In the genomic region with DNA sequence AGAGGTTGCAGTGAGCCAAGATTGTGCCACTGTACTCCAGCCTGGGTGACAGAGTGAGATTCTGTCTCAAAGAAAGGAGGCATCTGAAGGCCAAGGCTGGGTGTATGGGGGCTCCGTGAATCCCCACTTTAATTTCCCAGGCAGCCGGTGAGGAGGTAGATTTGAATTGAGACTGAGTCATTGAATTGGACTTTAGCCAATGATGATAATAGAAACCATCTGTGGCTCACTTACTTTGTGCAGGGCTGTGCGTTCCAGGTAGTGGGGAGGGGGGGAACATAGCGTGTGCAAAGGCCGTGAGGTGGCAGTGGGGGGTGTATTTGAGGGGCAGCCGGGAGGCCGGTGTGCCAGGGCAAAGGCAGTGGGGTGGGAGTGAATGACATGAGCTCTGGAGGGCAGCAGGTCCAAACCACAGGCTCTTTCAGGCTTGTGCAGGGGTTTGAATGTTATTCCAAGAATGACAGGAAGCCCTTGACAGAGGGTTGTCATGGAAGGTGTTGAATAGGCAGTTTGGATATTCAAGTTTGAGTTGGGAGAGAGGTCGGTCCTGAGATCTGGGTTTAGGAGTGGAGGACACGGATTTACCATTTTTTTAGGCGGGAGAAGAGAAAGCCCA, we compare ENCODE assay signal across 14 cellular contexts. TPM values are rescaled to one million over a fixed set of nuclear protein-coding genes. Genes with fewer than 3 reads are reported as not detected.
DNase-seq lines count a peak whose midpoint lies in the region; ATAC-seq, FAIRE-seq and TF ChIP-seq lines count a peak whose summit lies in the region.
"Had no signal": no experiment of that assay in that cellular context is flagged by ENCODE, and none has a peak within 500 bp of the region (broad histone marks: within the 10 kb centered on the region; RNA-seq: fewer than 3 reads in every experiment).

No MANE protein-coding gene starts in this region.

- H3K4me1 ChIP-seq in SK-N-SH (ENCODE audit: control insufficient read depth in 1 of 2, insufficient read depth in 2 of 2, low read depth in 1 of 2, low read length in 1 of 2) (peaks cover 2 to 4% of the 10 kb centered on the region in 2 experiments; a peak in 1 of 4 replicates), aorta (ENCODE audit: control insufficient read depth in 1 of 2, insufficient read depth in 2 of 2, low read length in 2 of 2) (no peaks in the 10 kb centered on the region)

- H2AFZ ChIP-seq in SK-N-SH (ENCODE audit: low read depth), result no peak overlapping the region

- no peak for TF ChIP-seq CTCF in HFF-Myc (IDR thresholded peaks at IDR 0.05; ENCODE audit: low read depth, low read length, missing control alignments)
- no peak for TF ChIP-seq CTCF in SK-N-SH (IDR thresholded peaks at IDR 0.05)
- no peak for TF ChIP-seq CTCF in fibroblast of villous mesenchyme (IDR thresholded peaks at IDR 0.05; ENCODE audit: insufficient read depth, low read depth, low read length)

- no peak for FAIRE-seq in GM19239 (lab: Jason Lieb, UNC)
- FAIRE-seq: endometrium, islet of Langerhans had no signal

- no peaks in the 10 kb centered on the region for H3K9me2 ChIP-seq in SK-N-SH

- H3K36me3 ChIP-seq in SK-N-SH (replicated peaks in 1 of 2; ENCODE audit: control insufficient read depth in 1 of 2, insufficient read depth in 2 of 2, low read length in 1 of 2) (no peaks in the 10 kb centered on the region), aorta (ENCODE audit: control insufficient read depth in 1 of 2, insufficient read depth in 2 of 2, low read length in 1 of 2) (no peaks in the 10 kb centered on the region)

- no peak for TF ChIP-seq RAD21 in SK-N-SH (IDR thresholded peaks at IDR 0.05; ENCODE audit: low read length)

- WGBS in SK-N-SH (ENCODE audit: low lambda C conversion rate), result 30% methylated on average over 10 of the region's 10 CpGs
- 41 to 49% methylated on average over 10 of the region's 10 CpGs for WGBS in aorta, 2 donors

- CTCF ChIA-PET in SK-N-SH (lab: Yijun Ruan, JAX), result interaction anchor here (1.7 kb wide), 1 partner anchor 60 kb away, joined by 3 read pairs; no protein-coding TSS in a partner anchor

- no peaks in the 10 kb centered on the region for H4K20me1 ChIP-seq in SK-N-SH (ENCODE audit: insufficient read depth)

- no peak overlapping the region for H3K4me3 ChIP-seq in HFF-Myc (replicated peaks; ENCODE audit: low read depth, low read length)
- H3K4me3 ChIP-seq in SK-N-SH (ENCODE audit: low read depth in 2 of 2, low read length in 1 of 2), result no peak overlapping the region
- no peak overlapping the region for H3K4me3 ChIP-seq in fibroblast of villous mesenchyme (ENCODE audit: low read depth, low read length)
- no peak overlapping the region for H3K4me3 ChIP-seq in aorta (ENCODE audit: low read length in 2 of 2)

- H3K9me3 ChIP-seq in SK-N-SH (no peaks in the 10 kb centered on the region), aorta (ENCODE audit: control insufficient read depth, low read length) (no peaks in the 10 kb centered on the region)

- POLR2A ChIA-PET in SK-N-SH (lab: Yijun Ruan, JAX), result interaction anchor here (0.6 kb wide), 1 partner anchor 729 kb away, joined by 3 read pairs; no protein-coding TSS in a partner anchor

- H3K27me3 ChIP-seq in SK-N-SH (ENCODE audit: insufficient read depth), result no peaks in the 10 kb centered on the region
- H3K27me3 ChIP-seq in aorta (ENCODE audit: control insufficient read depth in 1 of 2, insufficient read depth in 2 of 2, low read length in 1 of 2), result no peaks in the 10 kb centered on the region

- no peaks in the 10 kb centered on the region for H3F3A ChIP-seq in SK-N-SH (replicated peaks; ENCODE audit: insufficient read depth)

- H3K79me2 ChIP-seq in SK-N-SH (ENCODE audit: insufficient read depth), result no peaks in the 10 kb centered on the region

- no peak for ATAC-seq in HG03460 (IDR thresholded peaks at IDR 0.05; ENCODE audit: unreplicated experiment)
- no peak for ATAC-seq in HG03378 (IDR thresholded peaks at IDR 0.05; ENCODE audit: unreplicated experiment)
- no peak for ATAC-seq in aorta (ENCODE audit: low FRiP score)
- ATAC-seq: Right ventricle myocardium inferior had no signal

- DNase-seq in A172 (ENCODE audit: low spot score) (peak; percentile 46), HFF-Myc (ENCODE audit: extremely low read depth, low read depth) (peak; percentile 49), SK-N-SH (peak; percentile 82), fibroblast of villous mesenchyme (ENCODE audit: low read depth) (peak; percentile 44), GM19239 (ENCODE audit: insufficient read length, low spot score) (no peak), aorta (no peak)
- DNase-seq: activated CD4-positive, alpha-beta T cell treated with anti-CD3 and anti-CD28 coated beads for 4 hours; activated naive CD4-positive, alpha-beta T cell treated with anti-CD3 and anti-CD28 coated beads, Interleukin-2, amount 10 ng/mL, durations not matched to agents 7 days and 5 days; MV-4-11 had no signal

- H3K27ac ChIP-seq in SK-N-SH (ENCODE audit: low read depth in 2 of 2, low read length in 1 of 2), result no peak overlapping the region
- H3K27ac ChIP-seq in aorta (ENCODE audit: low read depth in 1 of 2, low read length in 2 of 2), result no peak overlapping the region

- intact Hi-C loops in aorta (cut with DNase I), result no loop called here

- no peak overlapping the region for H3K9ac ChIP-seq in SK-N-SH

- no peak overlapping the region; the same call in 1 of the 2 replicates for H3K4me2 ChIP-seq in SK-N-SH

- TF ChIP-seq EP300 in SK-N-SH (IDR thresholded peaks at IDR 0.05; ENCODE audit: borderline replicate concordance in 1 of 2, low read depth in 1 of 2, low read length in 1 of 2), result no peak

TF ChIP-seq in SK-N-SH, 30 proteins besides CTCF, POLR2A, EP300 and RAD21:
- TF ChIP-seq SMC3 (IDR thresholded peaks at IDR 0.05; ENCODE audit: low read depth, low read length) (no peak), RCOR1 (IDR thresholded peaks at IDR 0.05; ENCODE audit: low read length) (0 out of 2 replicates have a peak, but pooled peaks have one; percentile 38), TCF12 (IDR thresholded peaks at IDR 0.05) (peak; percentile 94), ELF1 (IDR thresholded peaks at IDR 0.05) (no peak), FOSL2 (IDR thresholded peaks at IDR 0.05; ENCODE audit: borderline replicate concordance, low read depth) (peak; percentile 44; the same call in 1 of the 2 replicates), CHD2 (IDR thresholded peaks at IDR 0.05; ENCODE audit: low read length, partially characterized antibody) (peak; percentile 12), JUND (IDR thresholded peaks at IDR 0.05) (peak; percentile 54; the same call in 1 of the 2 replicates), NRF1 (IDR thresholded peaks at IDR 0.05; ENCODE audit: low read depth, low read length) (no peak), NFIC (IDR thresholded peaks at IDR 0.05; ENCODE audit: borderline replicate concordance) (peak; percentile 86)

RNA-seq across cellular contexts. Expression of gene ARHGAP8, which starts 6.1 kb away (rescaled TPM):
- total RNA-seq in A172 (2014; rRNA removed; shearing (Covaris generic)), result not detected in 2 replicates
- 0.05 and 0.08 TPM in 2 replicates for polyA plus RNA-seq in SK-N-SH (2012; rRNA removed)
- polyA plus RNA-seq in SK-N-SH (2012; cell fraction: cytosol; rRNA removed), result 0.09 TPM in 1 of 2 replicates, not detected in the other
- polyA plus RNA-seq in SK-N-SH (2012; cell fraction: nucleus; rRNA removed), result 0.20 and 0.38 TPM in 2 replicates
- under 0.01 and 0.97 TPM in 2 replicates for total RNA-seq in fibroblast of villous mesenchyme
- 1 to 10 TPM; 1.4 to 3.0 TPM for total RNA-seq in aorta
- not detected for polyA plus RNA-seq in aorta

RNA-seq across cellular contexts. Expression of gene PRR5, which starts 56.5 kb away (rescaled TPM):
- total RNA-seq in A172 (2014; rRNA removed; shearing (Covaris generic)), result 3.7 and 7.1 TPM in 2 replicates
- 1.3 TPM in 2 replicates for polyA plus RNA-seq in SK-N-SH (2012; rRNA removed)
- 0.86 and 1.4 TPM in 2 replicates for polyA plus RNA-seq in SK-N-SH (2012; cell fraction: cytosol; rRNA removed)
- polyA plus RNA-seq in SK-N-SH (2012; cell fraction: nucleus; rRNA removed), result 2.5 and 2.6 TPM in 2 replicates
- 12.9 and 16.4 TPM in 2 replicates for total RNA-seq in fibroblast of villous mesenchyme
- 10 to 100 TPM in 1 of 2 donors, 1 to 10 TPM in 1; 9.9 to 15.3 TPM for total RNA-seq in aorta
- polyA plus RNA-seq in aorta, result 1 to 10 TPM; 1.3 to 9.9 TPM

Comparison
In these comparisons a context has a peak if more than half of its experiments do, and no peak if none do; other contexts are left out.
1. DNase-seq: peak in A172 (single experiment), HFF-Myc (single experiment), SK-N-SH (single experiment) and fibroblast of villous mesenchyme (single experiment); none in GM19239 (single experiment) and aorta (0 of 2).